ENCODE assay signal across 2 cellular contexts in the genomic region with DNA sequence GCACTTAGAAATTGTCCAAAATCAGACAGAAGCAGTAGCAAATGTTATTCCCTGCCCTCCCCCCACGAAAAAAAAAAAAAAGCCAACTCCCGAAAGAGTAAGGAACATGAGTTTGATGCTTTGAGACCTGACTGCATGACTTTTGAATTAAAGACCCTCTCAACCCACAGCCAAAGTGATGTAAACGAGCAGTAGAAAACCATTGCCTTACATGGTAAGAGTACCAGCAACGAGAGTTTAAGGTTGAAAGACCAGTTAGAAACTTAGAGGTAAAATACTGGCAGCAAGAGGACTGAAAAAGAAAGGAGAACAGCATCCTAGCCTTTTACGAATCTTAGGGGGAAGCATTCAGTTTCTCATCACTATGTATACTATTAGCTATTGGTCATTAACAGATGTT.
TF ChIP-seq lines count a peak whose summit lies in the region.

No MANE protein-coding gene starts in this region.

TF ChIP-seq in HCT116, 20 proteins besides CTCF, POLR2A, EP300 and RAD21:
- no peak for TF ChIP-seq TCF7L2 (IDR thresholded peaks at IDR 0.05; ENCODE audit: borderline replicate concordance, extremely low read depth, insufficient read depth, insufficient read length)

TF ChIP-seq in H1, 55 proteins besides CTCF, POLR2A, EP300 and RAD21 (continued from another document):
- peak; percentile 85 for TF ChIP-seq SRF (IDR thresholded peaks at IDR 0.05; ENCODE audit: low read depth, low read length)
